Comparison of ENCODE assay signal across 14 cellular contexts in the genomic region with DNA sequence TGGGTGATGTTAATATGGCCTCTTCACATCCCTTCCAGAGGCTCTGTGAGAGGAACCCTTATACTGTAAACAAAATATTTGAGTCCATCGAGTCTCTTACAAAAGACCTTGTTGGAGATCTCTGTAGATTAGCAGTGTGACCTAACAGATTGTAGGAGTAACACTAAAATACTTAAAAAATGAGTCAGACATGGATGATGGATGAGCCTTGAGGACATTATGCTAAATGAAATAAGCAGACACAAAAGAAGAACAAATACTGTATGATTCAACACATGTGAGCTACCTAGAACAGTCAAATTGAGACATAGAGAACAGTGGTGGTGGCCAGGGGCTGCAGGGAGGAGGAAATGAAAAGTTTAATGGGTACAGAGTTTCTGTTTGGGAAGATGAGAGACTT.
A peak's percentile ranks its signal among the peaks of the same experiment; 100 is the strongest.
DNase-seq lines count a peak whose midpoint lies in the region; ATAC-seq and TF ChIP-seq lines count a peak whose summit lies in the region.
"Had no signal": no experiment of that assay in that cellular context is flagged by ENCODE, and none has a peak within 500 bp of the region (broad histone marks: within the 10 kb centered on the region; RNA-seq: fewer than 3 reads in every experiment).

No MANE protein-coding gene starts in this region.

- BruUV-seq in MCF 10A (replicated peaks; lab: Mats Ljungman, UMichigan), result no TSS peak

- H3K9me3 ChIP-seq in breast epithelium, result no peaks in the 10 kb centered on the region

- no peak overlapping the region for H3K4me3 ChIP-seq in breast epithelium
- H3K4me3 ChIP-seq in fibroblast of mammary gland (ENCODE audit: control insufficient read depth, low read depth, low read length), result no peak overlapping the region

- peaks cover 19% of the 10 kb centered on the region for H3K4me1 Mint-ChIP-seq in MCF 10A (ENCODE audit: insufficient read depth, unreplicated experiment)
- H3K4me1 Mint-ChIP-seq in stimulated activated naive B cell treated with anti-CD40 and anti-IgM and Interleukin-4, amounts not matched to agents 10 μg/mL and 1 μg/mL and 100 μg/mL, for 72 hours, result peaks cover 5 to 11% of the 10 kb centered on the region in 2 donors

- DNase-seq in MCF 10A (ENCODE audit: unreplicated experiment) (peak; percentile 67), breast epithelium (ENCODE audit: low spot score in 2 of 2) (no peak), RKO (ENCODE audit: low spot score) (peak; percentile 55), fibroblast of mammary gland (ENCODE audit: low read depth) (peak; percentile 90), SIG-M5 treated with dmso at 0.1 percent for 504 hours (lab: John Stamatoyannopoulos, UW; ENCODE audit: unreplicated experiment) (no peak), nucleus accumbens (lab: John Stamatoyannopoulos, UW) (no peak)
- DNase-seq in stimulated activated naive B cell treated with anti-CD40 and anti-IgM and Interleukin-4, amounts not matched to agents 10 μg/mL and 1 μg/mL and 100 μg/mL, for 72 hours, result peak; percentile 11
- DNase-seq in stimulated activated CD8-positive, alpha-beta memory T cell treated with anti-CD3 and anti-CD28 coated beads, Interleukin-4, amount 100 ng/mL, for 48 hours, result no peak
- DNase-seq: activated CD8-positive, alpha-beta memory T cell treated with anti-CD3 and anti-CD28 coated beads for 24 hours; activated naive CD8-positive, alpha-beta T cell treated with anti-CD3 and anti-CD28 coated beads, Interleukin-2, amount 10 ng/mL, durations not matched to agents 7 days and 5 days; NCI-H1436 treated with DMSO at 0.1 percent for 48 hours had no signal

- H3K27me3 ChIP-seq in breast epithelium, result no peaks in the 10 kb centered on the region

- no peaks in the 10 kb centered on the region for H3K27me3 Mint-ChIP-seq in MCF 10A (ENCODE audit: insufficient read depth, unreplicated experiment)
- peaks cover 0 to 12% of the 10 kb centered on the region in 2 donors for H3K27me3 Mint-ChIP-seq in stimulated activated naive B cell treated with anti-CD40 and anti-IgM and Interleukin-4, amounts not matched to agents 10 μg/mL and 1 μg/mL and 100 μg/mL, for 72 hours
- H3K27me3 Mint-ChIP-seq: activated naive CD8-positive, alpha-beta T cell treated with anti-CD3 and anti-CD28 coated beads, Interleukin-2, amount 10 ng/mL, durations not matched to agents 7 days and 5 days had no signal

- TF ChIP-seq POLR2A in breast epithelium (IDR thresholded peaks at IDR 0.05), result no peak

- ATAC-seq in stimulated activated naive B cell treated with anti-CD40 and anti-IgM and Interleukin-4, amounts not matched to agents 10 μg/mL and 1 μg/mL and 100 μg/mL, for 72 hours (replicated peaks), result peak; percentile 89 to 94
- ATAC-seq: sciatic nerve had no signal

- H3K27ac Mint-ChIP-seq in MCF 10A (ENCODE audit: low read depth, unreplicated experiment), result no peak overlapping the region
- no peak overlapping the region for H3K27ac Mint-ChIP-seq in stimulated activated naive B cell treated with anti-CD40 and anti-IgM and Interleukin-4, amounts not matched to agents 10 μg/mL and 1 μg/mL and 100 μg/mL, for 72 hours
- H3K27ac Mint-ChIP-seq: activated naive CD8-positive, alpha-beta T cell treated with anti-CD3 and anti-CD28 coated beads, Interleukin-2, amount 10 ng/mL, durations not matched to agents 7 days and 5 days; T-helper 1 cell treated with Interleukin-12 subunit alpha and Interleukin-12 subunit beta and Interleukin-4 antibody, amounts not matched to agents 30 μg/mL and 1 μg/mL, for 36 hours had no signal

- intact Hi-C loops in MCF 10A (cut with micrococcal nuclease), result loop anchor here (5.0 kb wide), 1 partner anchor 155 kb away; no protein-coding TSS in a partner anchor
- intact Hi-C loops in breast epithelium (cut with DNase I; ENCODE audit: low total_unique reads), result no loop called here

- TF ChIP-seq CTCF in MCF 10A (IDR thresholded peaks at IDR 0.05; ENCODE audit: unreplicated experiment), result no peak
- TF ChIP-seq CTCF in breast epithelium (IDR thresholded peaks at IDR 0.05), result no peak
- no peak for TF ChIP-seq CTCF in fibroblast of mammary gland (conservative IDR thresholded peaks at IDR 0.05; ENCODE audit: control insufficient read depth, insufficient read depth, low read depth, low read length)

- no peak overlapping the region for H3K27ac ChIP-seq in breast epithelium
- H3K27ac ChIP-seq: C4-2B had no signal

- CTCF ChIA-PET in MCF 10A (lab: Yijun Ruan, JAX), result interaction anchor here (0.7 to 1.0 kb wide), 2 partner anchors 77 to 114 kb away, joined by 3 read pairs; no protein-coding TSS in a partner anchor

- POLR2A ChIA-PET in MCF 10A (lab: Yijun Ruan, JAX), result interaction anchor here (0.6 to 1.7 kb wide), 7 partner anchors 9 to 158 kb away, joined by 3 to 9 read pairs (median 3); no protein-coding TSS in a partner anchor

- H3K4me3 Mint-ChIP-seq in MCF 10A (ENCODE audit: unreplicated experiment), result peak overlapping the region; percentile 2
- no peak overlapping the region for H3K4me3 Mint-ChIP-seq in stimulated activated naive B cell treated with anti-CD40 and anti-IgM and Interleukin-4, amounts not matched to agents 10 μg/mL and 1 μg/mL and 100 μg/mL, for 72 hours
- H3K4me3 Mint-ChIP-seq: activated naive CD8-positive, alpha-beta T cell treated with anti-CD3 and anti-CD28 coated beads, Interleukin-2, amount 10 ng/mL, durations not matched to agents 7 days and 5 days; T-helper 1 cell treated with Interleukin-12 subunit alpha and Interleukin-12 subunit beta and Interleukin-4 antibody, amounts not matched to agents 30 μg/mL and 1 μg/mL, for 36 hours had no signal

- no peaks in the 10 kb centered on the region for H3K9me3 Mint-ChIP-seq in MCF 10A (ENCODE audit: unreplicated experiment)
- peaks cover 0 to 1% of the 10 kb centered on the region in 2 donors for H3K9me3 Mint-ChIP-seq in stimulated activated naive B cell treated with anti-CD40 and anti-IgM and Interleukin-4, amounts not matched to agents 10 μg/mL and 1 μg/mL and 100 μg/mL, for 72 hours
- H3K9me3 Mint-ChIP-seq: activated naive CD8-positive, alpha-beta T cell treated with anti-CD3 and anti-CD28 coated beads, Interleukin-2, amount 10 ng/mL, durations not matched to agents 7 days and 5 days; T-helper 1 cell treated with Interleukin-12 subunit alpha and Interleukin-12 subunit beta and Interleukin-4 antibody, amounts not matched to agents 30 μg/mL and 1 μg/mL, for 36 hours had no signal

- H3K36me3 Mint-ChIP-seq in MCF 10A (ENCODE audit: insufficient read depth, unreplicated experiment), result no peaks in the 10 kb centered on the region
- H3K36me3 Mint-ChIP-seq in stimulated activated naive B cell treated with anti-CD40 and anti-IgM and Interleukin-4, amounts not matched to agents 10 μg/mL and 1 μg/mL and 100 μg/mL, for 72 hours, result no peaks in the 10 kb centered on the region
- H3K36me3 Mint-ChIP-seq: activated naive CD8-positive, alpha-beta T cell treated with anti-CD3 and anti-CD28 coated beads, Interleukin-2, amount 10 ng/mL, durations not matched to agents 7 days and 5 days had no signal

- H3K36me3 ChIP-seq in breast epithelium, result no peaks in the 10 kb centered on the region

- H3K4me1 ChIP-seq in breast epithelium, result no peaks in the 10 kb centered on the region

Comparison
In these comparisons a context has a peak if more than half of its experiments do, and no peak if none do; other contexts are left out.
1. DNase-seq: peak in MCF 10A (single experiment), RKO (single experiment), fibroblast of mammary gland (single experiment) and stimulated activated naive B cell treated with anti-CD40 and anti-IgM and Interleukin-4, amounts not matched to agents 10 μg/mL and 1 μg/mL and 100 μg/mL, for 72 hours (single experiment); none in breast epithelium (0 of 2), stimulated activated CD8-positive, alpha-beta memory T cell treated with anti-CD3 and anti-CD28 coated beads, Interleukin-4, amount 100 ng/mL, for 48 hours (single experiment), SIG-M5 treated with dmso at 0.1 percent for 504 hours (single experiment) and nucleus accumbens (0 of 56).